In genomic region chr21:36022704-36023103, GRCh38 we compare ENCODE assay signal across 16 cellular contexts. TPM values are rescaled to one million over a fixed set of nuclear protein-coding genes. Genes with fewer than 3 reads are reported as not detected.
DNase-seq lines count a peak whose midpoint lies in the region; ATAC-seq and TF ChIP-seq lines count a peak whose summit lies in the region.
"Had no signal": no experiment of that assay in that cellular context is flagged by ENCODE, and none has a peak within 500 bp of the region (broad histone marks: within the 10 kb centered on the region; RNA-seq: fewer than 3 reads in every experiment).

No MANE protein-coding gene starts in this region.

- peak overlapping the region; percentile 98 for H4K91ac ChIP-seq in trophoblast cell (ENCODE audit: low read depth, low read length)

- H3K23ac ChIP-seq in trophoblast cell (ENCODE audit: low read length): no peak overlapping the region

- H3K36me3 ChIP-seq in fibroblast of lung (ENCODE audit: control insufficient read depth, insufficient read depth, low read length) (no peaks in the 10 kb centered on the region), trophoblast cell (ENCODE audit: control insufficient read depth in 1 of 2, insufficient read depth in 2 of 2, low read length in 2 of 2) (no peaks in the 10 kb centered on the region), WERI-Rb-1 (no peaks in the 10 kb centered on the region)

- H3K79me2 ChIP-seq in fibroblast of lung (ENCODE audit: control insufficient read depth, insufficient read depth, low read length): no peaks in the 10 kb centered on the region
- peaks cover 3% of the 10 kb centered on the region for H3K79me2 ChIP-seq in trophoblast cell (ENCODE audit: control insufficient read depth, insufficient read depth, low read length, poor library complexity)

- H3K4ac ChIP-seq in trophoblast cell (ENCODE audit: low read depth, low read length): no peak overlapping the region

- H3K9me3 ChIP-seq in fibroblast of lung (ENCODE audit: control insufficient read depth, insufficient read depth, low read depth, low read length) (no peaks in the 10 kb centered on the region), trophoblast cell (ENCODE audit: insufficient read depth, low read depth, low read length) (no peaks in the 10 kb centered on the region), WERI-Rb-1 (ENCODE audit: severe bottlenecking) (peaks cover 2% of the 10 kb centered on the region)

- no peak overlapping the region for H4K8ac ChIP-seq in trophoblast cell (ENCODE audit: low read depth, low read length)

- H4K12ac ChIP-seq in trophoblast cell (ENCODE audit: low read depth, low read length): no peak overlapping the region

- H2BK12ac ChIP-seq in trophoblast cell (ENCODE audit: low read length): peak overlapping the region; percentile 95

- H3K4me1 ChIP-seq in fibroblast of lung (ENCODE audit: control insufficient read depth, extremely low read depth, insufficient read depth, low read length): peaks cover 8% of the 10 kb centered on the region
- peaks cover 10 to 11% of the 10 kb centered on the region in 2 experiments for H3K4me1 ChIP-seq in trophoblast cell (ENCODE audit: control insufficient read depth in 1 of 2, insufficient read depth in 2 of 2, low read length in 2 of 2)

- H3K4me2 ChIP-seq in fibroblast of lung (ENCODE audit: extremely low read depth, insufficient read depth, low read length) (peak overlapping the region; percentile 1), trophoblast cell (ENCODE audit: low read length) (no peak overlapping the region)
- H3K4me2 ChIP-seq: GM23338 had no signal

- peak overlapping the region; percentile 87 for H3K14ac ChIP-seq in trophoblast cell (ENCODE audit: low read length)

- peak overlapping the region; percentile 94 for H2BK120ac ChIP-seq in trophoblast cell (ENCODE audit: insufficient read depth, low read length, poor library complexity)

- H3K27ac ChIP-seq in fibroblast of lung (ENCODE audit: insufficient read depth, low read length): peak overlapping the region; percentile 49
- peak overlapping the region; percentile 70 for H3K27ac ChIP-seq in trophoblast cell (ENCODE audit: low read depth, low read length)
- H3K27ac ChIP-seq in WERI-Rb-1: no peak overlapping the region

- H3K27me3 ChIP-seq in fibroblast of lung (ENCODE audit: control insufficient read depth, insufficient read depth, low read length) (no peaks in the 10 kb centered on the region), trophoblast cell (ENCODE audit: insufficient read depth, low read length) (no peaks in the 10 kb centered on the region), WERI-Rb-1 (ENCODE audit: insufficient read depth, low read depth, severe bottlenecking) (peaks cover 21% of the 10 kb centered on the region)

- no peaks in the 10 kb centered on the region for H4K20me1 ChIP-seq in fibroblast of lung (ENCODE audit: control insufficient read depth, extremely low read depth, insufficient read depth, low read length)

- H3K4me3 ChIP-seq in AG10803 (ENCODE audit: low read length) (no peak overlapping the region), fibroblast of lung (replicated peaks in 1 of 4; ENCODE audit: control extremely low read depth in 1 of 4, insufficient read depth in 1 of 4, low read depth in 3 of 4, low read length in 4 of 4) (no peak overlapping the region), trophoblast cell (ENCODE audit: low read depth, low read length) (no peak overlapping the region), WERI-Rb-1 (ENCODE audit: low read depth, low read length) (no peak overlapping the region)
- H3K4me3 ChIP-seq: GM12878, GM23338, K562 had no signal

- TF ChIP-seq CTCF in AG10803 (conservative IDR thresholded peaks at IDR 0.05; ENCODE audit: low read length) (no peak), fibroblast of lung (conservative IDR thresholded peaks at IDR 0.05 in 1 of 2, IDR thresholded peaks at IDR 0.05 in 1 of 2; ENCODE audit: low read depth in 1 of 2, low read length in 2 of 2) (no peak), WERI-Rb-1 (IDR thresholded peaks at IDR 0.05; ENCODE audit: low read depth, low read length) (no peak)

- WGBS in trophoblast cell (ENCODE audit: extremely low coverage, insufficient coverage, insufficient read length): no CpG with 5 or more reads among the region's 4 CpGs

- H2BK5ac ChIP-seq in trophoblast cell (ENCODE audit: low read depth, low read length, poor library complexity): peak overlapping the region; percentile 90

- peak overlapping the region; percentile 80 for H3K18ac ChIP-seq in trophoblast cell (ENCODE audit: low read length)

- peak; percentile 66 for ATAC-seq in SK-N-SH treated with all-trans-retinoic acid at 6 μM for 48 hours
- ATAC-seq: GM12878, GM23338, K562 had no signal

- H3K79me1 ChIP-seq in trophoblast cell (ENCODE audit: low read length): peaks cover 27% of the 10 kb centered on the region

- H2AFZ ChIP-seq in fibroblast of lung (ENCODE audit: low read length): peak overlapping the region; percentile 30
- no peak overlapping the region for H2AFZ ChIP-seq in trophoblast cell (ENCODE audit: insufficient read depth, low read length, poor library complexity)

- H3K9ac ChIP-seq in fibroblast of lung (ENCODE audit: insufficient read depth, low read length): no peak overlapping the region
- no peak overlapping the region for H3K9ac ChIP-seq in trophoblast cell (ENCODE audit: low read length)

- DNase-seq in AG10803 (ENCODE audit: low read depth) (peak; percentile 19), fibroblast of lung (ENCODE audit: low read depth in 2 of 2) (peak in 1 of 2 donors; percentile 19), trophoblast cell (no peak), WERI-Rb-1 (no peak), AG08396 (ENCODE audit: low spot score) (no peak)
- no peak for DNase-seq in activated naive CD4-positive, alpha-beta T cell treated with anti-CD3 and anti-CD28 coated beads, Interleukin-2, amount 50 U/mL, for 16 hours
- no peak for DNase-seq in activated effector memory CD4-positive, alpha-beta T cell treated with Interleukin-2 at 50 U/mL for 16 hours
- DNase-seq: C1 segment of cervical spinal cord, DND-41, GDM1, NCI-H187, NCI-H748 treated with DMSO at 0.1 percent for 48 hours had no signal

- peak overlapping the region; percentile 93 for H2AK5ac ChIP-seq in trophoblast cell (ENCODE audit: low read length)

TF ChIP-seq in SK-N-SH treated with all-trans-retinoic acid at 6 μM for 48 hours, 23 proteins besides CTCF, POLR2A, EP300 and RAD21 (continues in another document):
- TF ChIP-seq CREB5 (CRISPR knock-in tag; IDR thresholded peaks at IDR 0.05; ENCODE audit: low read depth): no peak
- no peak for TF ChIP-seq ARNTL (CRISPR knock-in tag; IDR thresholded peaks at IDR 0.05; ENCODE audit: borderline replicate concordance, low read depth)
- TF ChIP-seq ISL1 (CRISPR knock-in tag; IDR thresholded peaks at IDR 0.05): no peak
- TF ChIP-seq CSDC2 (CRISPR knock-in tag; IDR thresholded peaks at IDR 0.05): no peak
- no peak for TF ChIP-seq ESRRG (CRISPR knock-in tag; IDR thresholded peaks at IDR 0.05)
- TF ChIP-seq TOX (CRISPR knock-in tag; IDR thresholded peaks at IDR 0.05; ENCODE audit: borderline replicate concordance): no peak
- TF ChIP-seq ZFP3 (CRISPR knock-in tag; IDR thresholded peaks at IDR 0.05): no peak
- no peak for TF ChIP-seq TCF4 (CRISPR knock-in tag; IDR thresholded peaks at IDR 0.05; ENCODE audit: borderline replicate concordance)
- no peak for TF ChIP-seq PPARA (CRISPR knock-in tag; IDR thresholded peaks at IDR 0.05; ENCODE audit: borderline replicate concordance)
- no peak for TF ChIP-seq RARB (CRISPR knock-in tag; IDR thresholded peaks at IDR 0.05)
- no peak for TF ChIP-seq ZC3H10 (CRISPR knock-in tag; IDR thresholded peaks at IDR 0.05)
- no peak for TF ChIP-seq ZFP30 (CRISPR knock-in tag; IDR thresholded peaks at IDR 0.05)
- no peak for TF ChIP-seq CSRNP3 (CRISPR knock-in tag; IDR thresholded peaks at IDR 0.05)
- TF ChIP-seq BACH2 (CRISPR knock-in tag; IDR thresholded peaks at IDR 0.05; ENCODE audit: borderline replicate concordance): no peak

RNA-seq across cellular contexts. Expression of gene SETD4, which starts 37.6 kb away (rescaled TPM):
- 11.3 and 17.2 TPM in 2 replicates for total RNA-seq in fibroblast of lung
- 8.8 and 10.7 TPM in 2 replicates for polyA plus RNA-seq in fibroblast of lung
- polyA plus RNA-seq in fibroblast of lung (2012): 6.1 and 7.2 TPM in 2 replicates
- polyA minus RNA-seq in fibroblast of lung (ENCODE audit: low replicate concordance): 6.2 and 8.1 TPM in 2 replicates
- polyA plus RNA-seq in trophoblast cell (2013): 17.4 and 20.0 TPM in 2 replicates

RNA-seq across cellular contexts. Expression of gene CBR1, which starts 47.1 kb away (rescaled TPM):
- total RNA-seq in fibroblast of lung: 124 and 152 TPM in 2 replicates
- polyA plus RNA-seq in fibroblast of lung: 131 and 163 TPM in 2 replicates
- 125 and 178 TPM in 2 replicates for polyA plus RNA-seq in fibroblast of lung (2012)
- polyA minus RNA-seq in fibroblast of lung (ENCODE audit: low replicate concordance): 55.4 and 66.8 TPM in 2 replicates
- 5.0 and 5.6 TPM in 2 replicates for polyA plus RNA-seq in trophoblast cell (2013)
